Comparison of ENCODE assay signal across 9 cellular contexts in genomic region chr11:4071828-4072421, GRCh38. TPM values are rescaled to one million over a fixed set of nuclear protein-coding genes. Genes with fewer than 3 reads are reported as not detected.
DNase-seq lines count a peak whose midpoint lies in the region; ATAC-seq and TF ChIP-seq lines count a peak whose summit lies in the region.
"Had no signal": no experiment of that assay in that cellular context is flagged by ENCODE, and none has a peak within 500 bp of the region (broad histone marks: within the 10 kb centered on the region; RNA-seq: fewer than 3 reads in every experiment).

No MANE protein-coding gene starts in this region.

- no peaks in the 10 kb centered on the region for H3K27me3 Mint-ChIP-seq in CD8-positive, alpha-beta memory T cell
- no peaks in the 10 kb centered on the region for H3K27me3 Mint-ChIP-seq in central memory CD8-positive, alpha-beta T cell

- no peak overlapping the region for H3K27ac ChIP-seq in CD8-positive, alpha-beta memory T cell (ENCODE audit: low read depth, low read length)
- peak overlapping the region; percentile 24 for H3K27ac ChIP-seq in neutrophil
- H3K27ac ChIP-seq in adrenal gland = no peak overlapping the region
- H3K27ac ChIP-seq: body of pancreas had no signal

- H3K4me1 Mint-ChIP-seq in CD8-positive, alpha-beta memory T cell = peaks cover 47 to 68% (median 60%) of the 10 kb centered on the region in 3 donors
- H3K4me1 Mint-ChIP-seq in central memory CD8-positive, alpha-beta T cell = peaks cover 49% of the 10 kb centered on the region

- no peaks in the 10 kb centered on the region for H3K27me3 ChIP-seq in CD8-positive, alpha-beta memory T cell (ENCODE audit: insufficient read depth, low read length, poor library complexity, severe bottlenecking)
- no peaks in the 10 kb centered on the region for H3K27me3 ChIP-seq in neutrophil
- no peaks in the 10 kb centered on the region for H3K27me3 ChIP-seq in adrenal gland
- H3K27me3 ChIP-seq: body of pancreas had no signal

- DNase-seq in CD8-positive, alpha-beta memory T cell = no peak
- DNase-seq in NCI-H69 (lab: John Stamatoyannopoulos, UW) (peak; percentile 57), iPS-NIHi7 (ENCODE audit: extremely low spot score) (no peak), NCI-H446 (lab: John Stamatoyannopoulos, UW) (no peak), medulla oblongata (ENCODE audit: extremely low spot score) (no peak), adrenal gland (no peak)
- DNase-seq in central memory CD8-positive, alpha-beta T cell (ENCODE audit: low spot score in 2 of 2) = no peak

- peaks cover 52% of the 10 kb centered on the region for H3K4me1 ChIP-seq in CD8-positive, alpha-beta memory T cell (ENCODE audit: insufficient read depth, low read length)
- H3K4me1 ChIP-seq in neutrophil (ENCODE audit: control insufficient read depth in 1 of 2, insufficient read depth in 1 of 2, low read depth in 1 of 2, low read length in 1 of 2) (peaks cover 30 to 44% of the 10 kb centered on the region in 2 experiments), adrenal gland (replicated peaks in 1 of 2) (no peaks in the 10 kb centered on the region)
- H3K4me1 ChIP-seq: body of pancreas had no signal

- H3K9me3 ChIP-seq in CD8-positive, alpha-beta memory T cell (ENCODE audit: low read length) = no peaks in the 10 kb centered on the region
- H3K9me3 ChIP-seq in neutrophil = no peaks in the 10 kb centered on the region
- no peaks in the 10 kb centered on the region for H3K9me3 ChIP-seq in adrenal gland (replicated peaks in 1 of 3)
- H3K9me3 ChIP-seq: body of pancreas had no signal

- peaks cover 0 to 48% (median 7%) of the 10 kb centered on the region in 3 donors for H3K36me3 Mint-ChIP-seq in CD8-positive, alpha-beta memory T cell
- H3K36me3 Mint-ChIP-seq in central memory CD8-positive, alpha-beta T cell (ENCODE audit: insufficient read depth) = peaks cover 23% of the 10 kb centered on the region

- TF ChIP-seq POLR2A in adrenal gland (IDR thresholded peaks at IDR 0.05) = no peak

- H3K9me3 Mint-ChIP-seq in CD8-positive, alpha-beta memory T cell = no peaks in the 10 kb centered on the region
- H3K9me3 Mint-ChIP-seq in central memory CD8-positive, alpha-beta T cell = no peaks in the 10 kb centered on the region

- no peak overlapping the region for H3K4me3 Mint-ChIP-seq in CD8-positive, alpha-beta memory T cell
- no peak overlapping the region for H3K4me3 Mint-ChIP-seq in central memory CD8-positive, alpha-beta T cell

- intact Hi-C loops in adrenal gland (cut with DNase I) = loop anchor here (5.0 kb wide), 2 partner anchors 215 to 220 kb away; partner anchors contain the start of gene STIM1 (in 1 of the 2)

- H3K4me3 ChIP-seq in CD8-positive, alpha-beta memory T cell (ENCODE audit: low read length) = no peak overlapping the region
- H3K4me3 ChIP-seq in neutrophil (ENCODE audit: low read depth in 1 of 2, low read length in 1 of 2) = no peak overlapping the region
- no peak overlapping the region for H3K4me3 ChIP-seq in adrenal gland
- H3K4me3 ChIP-seq: body of pancreas had no signal

- POLR2A ChIA-PET in CD8-positive, alpha-beta memory T cell (lab: Charles Lee) = interaction anchor here (1.0 to 4.3 kb wide), 5 partner anchors 217 to 274 kb away, joined by 3 to 20 read pairs (median 11); partner anchors contain the start of genes RHOG and STIM1

- ATAC-seq in central memory CD8-positive, alpha-beta T cell (replicated peaks; ENCODE audit: extremely low read depth, poor library complexity, severe bottlenecking) = no peak

- no peak for TF ChIP-seq CTCF in neutrophil (IDR thresholded peaks at IDR 0.05)
- TF ChIP-seq CTCF in adrenal gland (IDR thresholded peaks at IDR 0.05) = no peak

- H3K36me3 ChIP-seq in CD8-positive, alpha-beta memory T cell (ENCODE audit: insufficient read depth, low read length) = peaks cover 22% of the 10 kb centered on the region
- H3K36me3 ChIP-seq in neutrophil (peaks cover 31% of the 10 kb centered on the region), adrenal gland (replicated peaks in 1 of 2) (no peaks in the 10 kb centered on the region)

- CTCF ChIA-PET in CD8-positive, alpha-beta memory T cell (lab: Charles Lee) = interaction anchor here (0.8 to 12.6 kb wide), 35 partner anchors 8 to 318 kb away, joined by 3 to 407 read pairs (median 7); partner anchors contain the start of genes NUP98, PGAP2, RHOG and RRM1

- H3K27ac Mint-ChIP-seq in CD8-positive, alpha-beta memory T cell = peak overlapping the region; percentile 51 to 92 (median 70)
- peak overlapping the region; percentile 39 for H3K27ac Mint-ChIP-seq in central memory CD8-positive, alpha-beta T cell (ENCODE audit: low read depth)

RNA-seq across cellular contexts. Expression of gene RRM1, which starts 22.7 kb away (rescaled TPM):
- 100 to 1,000 TPM; 198 to 211 TPM for total RNA-seq in CD8-positive, alpha-beta memory T cell
- polyA plus RNA-seq in CD8-positive, alpha-beta memory T cell = 34.1 TPM
- total RNA-seq in adrenal gland = 10 to 100 TPM; 36.3 to 78.8 (median 58.8) TPM
- 10 to 100 TPM in 1 of 3 donors, 1 to 10 TPM in 2; 7.2 to 85.6 (median 7.3) TPM for polyA plus RNA-seq in adrenal gland
